In genomic region chr17:77097772-77098171, GRCh38 we compare ENCODE assay signal across 12 cellular contexts. TPM values are rescaled to one million over a fixed set of nuclear protein-coding genes. Genes with fewer than 3 reads are reported as not detected.
A peak's percentile ranks its signal among the peaks of the same experiment; 100 is the strongest.
DNase-seq lines count a peak whose midpoint lies in the region; ATAC-seq and TF ChIP-seq lines count a peak whose summit lies in the region.
"Had no signal": no experiment of that assay in that cellular context is flagged by ENCODE, and none has a peak within 500 bp of the region (broad histone marks: within the 10 kb centered on the region; RNA-seq: fewer than 3 reads in every experiment).

No MANE protein-coding gene starts in this region.

- H3K36me3 Mint-ChIP-seq in activated naive CD4-positive, alpha-beta T cell treated with anti-CD3 and anti-CD28 coated beads, Interleukin-2, amount 10 ng/mL, durations not matched to agents 7 days and 5 days, result peaks cover 30% of the 10 kb centered on the region
- H3K36me3 Mint-ChIP-seq in activated naive CD8-positive, alpha-beta T cell treated with anti-CD3 and anti-CD28 coated beads, Interleukin-2, amount 50 U/mL, for 24 hours (ENCODE audit: low read depth), result peaks cover 47% of the 10 kb centered on the region

- no peak for ATAC-seq in activated naive CD8-positive, alpha-beta T cell treated with anti-CD3 and anti-CD28 coated beads, Interleukin-2, amount 50 U/mL, for 24 hours

- H3K27me3 ChIP-seq in mesenchymal stem cell (ENCODE audit: control insufficient read depth in 1 of 2, insufficient read depth in 1 of 2, low read length in 2 of 2) (no peaks in the 10 kb centered on the region), testis (no peaks in the 10 kb centered on the region)

- H2AFZ ChIP-seq in mesenchymal stem cell (ENCODE audit: low read depth, low read length), result no peak overlapping the region

- no peak overlapping the region for H3K14ac ChIP-seq in mesenchymal stem cell (ENCODE audit: low read length in 2 of 2)

- TF ChIP-seq POLR2A in testis (IDR thresholded peaks at IDR 0.05), result no peak

- CTCF ChIA-PET in activated naive CD4-positive, alpha-beta T cell treated with anti-CD3 and anti-CD28 coated beads, Interleukin-2, amount 10 ng/mL, durations not matched to agents 7 days and 5 days (lab: Charles Lee), result interaction anchor here (1.4 kb wide), 1 partner anchor 137 kb away, joined by 3 read pairs; no protein-coding TSS in a partner anchor

- H3K23ac ChIP-seq in mesenchymal stem cell (ENCODE audit: low read length in 2 of 2), result peak overlapping the region in 1 of 2 experiments; percentile 67

- peaks cover 22% of the 10 kb centered on the region for H3K79me1 ChIP-seq in mesenchymal stem cell (replicated peaks; ENCODE audit: low read length, poor library complexity, severe bottlenecking)

- no peak overlapping the region for H3K4me3 Mint-ChIP-seq in activated naive CD4-positive, alpha-beta T cell treated with anti-CD3 and anti-CD28 coated beads, Interleukin-2, amount 10 ng/mL, durations not matched to agents 7 days and 5 days
- no peak overlapping the region for H3K4me3 Mint-ChIP-seq in activated naive CD8-positive, alpha-beta T cell treated with anti-CD3 and anti-CD28 coated beads, Interleukin-2, amount 50 U/mL, for 24 hours
- H3K4me3 Mint-ChIP-seq: immature natural killer cell had no signal

- WGBS in mesenchymal stem cell, result 85% methylated on average over 3 of the region's 3 CpGs
- 76 to 77% methylated on average over 3 of the region's 3 CpGs for WGBS in testis, 2 donors

- H3K36me3 ChIP-seq in mesenchymal stem cell (ENCODE audit: control insufficient read depth in 1 of 2, insufficient read depth in 2 of 2, low read depth in 1 of 2, low read length in 2 of 2) (peaks cover 29 to 38% of the 10 kb centered on the region in 2 experiments), testis (ENCODE audit: low read depth, missing control alignments) (no peaks in the 10 kb centered on the region)

- DNase-seq in activated naive CD4-positive, alpha-beta T cell treated with anti-CD3 and anti-CD28 coated beads, Interleukin-2, amount 10 ng/mL, durations not matched to agents 7 days and 5 days, result no peak
- no peak for DNase-seq in activated naive CD4-positive, alpha-beta T cell treated with anti-CD3 and anti-CD28 coated beads, Interleukin-2, amount 50 U/mL, for 16 hours
- DNase-seq in activated naive CD8-positive, alpha-beta T cell treated with anti-CD3 and anti-CD28 coated beads, Interleukin-2, amount 50 U/mL, for 24 hours, result no peak
- DNase-seq in mesenchymal stem cell (no peak), testis (no peak), NCI-H2081 (lab: John Stamatoyannopoulos, UW) (no peak), posterior vena cava (ENCODE audit: low spot score) (no peak), DMS 273 treated with DMSO at 0.1 percent for 48 hours (lab: John Stamatoyannopoulos, UW) (no peak)
- DNase-seq: central memory CD4-positive, alpha-beta T cell; immature natural killer cell; NCI-H2107; stimulated activated CD4-positive, alpha-beta T cell treated with anti-CD3 and anti-CD28 coated beads, Interleukin-2, amount 100 ng/mL, for 48 hours had no signal

- H3K4me1 ChIP-seq in mesenchymal stem cell (ENCODE audit: control insufficient read depth, insufficient read depth, low read depth, low read length) (peaks cover 18% of the 10 kb centered on the region), testis (peaks cover 34% of the 10 kb centered on the region)

- peak overlapping the region in 1 of 2 experiments; percentile 30 for H3K4ac ChIP-seq in mesenchymal stem cell (ENCODE audit: low read depth in 1 of 2, low read length in 2 of 2)

- H2BK15ac ChIP-seq in mesenchymal stem cell (ENCODE audit: low read depth, poor library complexity, severe bottlenecking), result no peak overlapping the region

- no peak overlapping the region for H3K9ac ChIP-seq in mesenchymal stem cell (ENCODE audit: low read length)

- no peak overlapping the region for H3K4me2 ChIP-seq in mesenchymal stem cell (ENCODE audit: low read length, poor library complexity, severe bottlenecking)

- no peak overlapping the region for H3K18ac ChIP-seq in mesenchymal stem cell (ENCODE audit: low read depth in 1 of 2, low read length in 2 of 2)

- intact Hi-C loops in testis (cut with DNase I; ENCODE audit: low total_unique reads) (no loop called here), posterior vena cava (cut with DNase I) (loop anchor here (10.0 kb wide), 1 partner anchor 47 kb away; the partner anchor contains the start of gene SEC14L1 (in 2 of the 2))

- H3K4me1 Mint-ChIP-seq in activated naive CD4-positive, alpha-beta T cell treated with anti-CD3 and anti-CD28 coated beads, Interleukin-2, amount 10 ng/mL, durations not matched to agents 7 days and 5 days, result peaks cover 33% of the 10 kb centered on the region
- H3K4me1 Mint-ChIP-seq in activated naive CD8-positive, alpha-beta T cell treated with anti-CD3 and anti-CD28 coated beads, Interleukin-2, amount 50 U/mL, for 24 hours, result peaks cover 51% of the 10 kb centered on the region

- peak overlapping the region; percentile 3 for H3K27ac ChIP-seq in mesenchymal stem cell (ENCODE audit: low read length, poor library complexity, severe bottlenecking)
- peak overlapping the region; percentile 43 to 77 for H3K27ac ChIP-seq in testis

- no peak overlapping the region for H2BK5ac ChIP-seq in mesenchymal stem cell (ENCODE audit: low read depth, low read length, poor library complexity, severe bottlenecking)

- H3K27ac Mint-ChIP-seq in activated naive CD4-positive, alpha-beta T cell treated with anti-CD3 and anti-CD28 coated beads, Interleukin-2, amount 10 ng/mL, durations not matched to agents 7 days and 5 days, result peak overlapping the region; percentile 42
- peak overlapping the region; percentile 34 for H3K27ac Mint-ChIP-seq in activated naive CD8-positive, alpha-beta T cell treated with anti-CD3 and anti-CD28 coated beads, Interleukin-2, amount 50 U/mL, for 24 hours

- H3K9me3 Mint-ChIP-seq in activated naive CD4-positive, alpha-beta T cell treated with anti-CD3 and anti-CD28 coated beads, Interleukin-2, amount 10 ng/mL, durations not matched to agents 7 days and 5 days, result no peaks in the 10 kb centered on the region
- no peaks in the 10 kb centered on the region for H3K9me3 Mint-ChIP-seq in activated naive CD8-positive, alpha-beta T cell treated with anti-CD3 and anti-CD28 coated beads, Interleukin-2, amount 50 U/mL, for 24 hours
- H3K9me3 Mint-ChIP-seq: immature natural killer cell had no signal

- H3K27me3 Mint-ChIP-seq in activated naive CD4-positive, alpha-beta T cell treated with anti-CD3 and anti-CD28 coated beads, Interleukin-2, amount 10 ng/mL, durations not matched to agents 7 days and 5 days, result no peaks in the 10 kb centered on the region
- no peaks in the 10 kb centered on the region for H3K27me3 Mint-ChIP-seq in activated naive CD8-positive, alpha-beta T cell treated with anti-CD3 and anti-CD28 coated beads, Interleukin-2, amount 50 U/mL, for 24 hours

- H2BK120ac ChIP-seq in mesenchymal stem cell (ENCODE audit: low read depth, low read length), result no peak overlapping the region

- TF ChIP-seq CTCF in testis (IDR thresholded peaks at IDR 0.05), result no peak

- H4K91ac ChIP-seq in mesenchymal stem cell (ENCODE audit: low read length), result peak overlapping the region; percentile 59

- H3K4me3 ChIP-seq in mesenchymal stem cell (ENCODE audit: insufficient read depth in 1 of 2, low read depth in 1 of 2, low read length in 2 of 2) (no peak overlapping the region), testis (no peak overlapping the region)

- H3K9me3 ChIP-seq in mesenchymal stem cell (ENCODE audit: control insufficient read depth, low read length) (no peaks in the 10 kb centered on the region), testis (no peaks in the 10 kb centered on the region)

- peak overlapping the region; percentile 67 for H2AK5ac ChIP-seq in mesenchymal stem cell (ENCODE audit: low read length, severe bottlenecking)

- H2BK12ac ChIP-seq in mesenchymal stem cell (ENCODE audit: low read length in 2 of 2), result no peak overlapping the region

- H4K8ac ChIP-seq in mesenchymal stem cell (ENCODE audit: low read length), result no peak overlapping the region

RNA-seq across cellular contexts. Expression of gene SEC14L1, which starts 43.0 kb away (rescaled TPM):
- polyA plus RNA-seq in mesenchymal stem cell (2013, experiment 1 of 2), result 101 TPM
- polyA plus RNA-seq in mesenchymal stem cell (2013, experiment 2 of 2), result 107 TPM
- 100 to 1,000 TPM; 240 to 262 TPM for total RNA-seq in testis
- 143 TPM for polyA plus RNA-seq in testis (ENCODE audit: insufficient read depth, low read depth, low replicate concordance)
- 10 to 100 TPM; 66.1 to 78.3 TPM for total RNA-seq in posterior vena cava
